13 cellular contexts compared by ENCODE assay signal in the genomic region with DNA sequence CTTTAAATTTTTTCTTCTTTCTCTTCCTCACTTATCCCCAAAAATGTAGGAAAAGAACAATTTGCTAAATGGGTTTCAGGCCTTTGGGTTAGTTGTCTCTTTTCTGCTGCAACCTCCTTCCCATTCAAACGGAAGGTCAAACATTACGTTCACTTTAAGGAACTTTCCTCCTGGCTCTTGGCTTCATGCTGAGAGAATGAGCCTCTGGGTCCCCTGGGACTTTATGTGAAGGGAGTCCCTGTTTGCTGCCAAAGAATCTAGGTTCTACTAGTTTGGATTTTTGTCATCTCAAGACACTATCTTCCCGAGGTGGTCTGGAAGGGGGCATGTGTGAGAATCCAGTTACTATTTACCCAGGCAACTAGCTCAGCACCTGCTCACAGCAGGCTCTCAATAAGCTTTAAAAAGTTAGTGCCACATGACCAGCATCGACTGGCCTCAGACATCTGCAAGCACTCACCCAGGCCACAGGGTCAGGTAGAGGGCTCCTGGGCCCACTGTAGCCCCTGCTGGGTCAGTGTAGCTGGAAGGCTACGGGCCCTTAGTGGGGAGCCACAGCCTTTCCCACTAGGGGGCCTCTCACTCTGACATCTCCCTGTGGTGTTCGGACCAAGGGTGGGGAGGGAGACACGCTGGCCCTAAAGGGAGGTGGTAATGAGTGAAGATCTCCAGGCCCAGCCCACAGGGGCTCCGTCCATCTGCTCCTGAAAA. TPM values are rescaled to one million over a fixed set of nuclear protein-coding genes. Genes with fewer than 3 reads are reported as not detected.
A peak's percentile ranks its signal among the peaks of the same experiment; 100 is the strongest.
DNase-seq lines count a peak whose midpoint lies in the region; ATAC-seq, FAIRE-seq and TF ChIP-seq lines count a peak whose summit lies in the region.
"Had no signal": no experiment of that assay in that cellular context is flagged by ENCODE, and none has a peak within 500 bp of the region (broad histone marks: within the 10 kb centered on the region; RNA-seq: fewer than 3 reads in every experiment).

No MANE protein-coding gene starts in this region.

- H3K9ac ChIP-seq in neuronal stem cell (ENCODE audit: low read depth, low read length, poor library complexity), result no peak overlapping the region
- H3K9ac ChIP-seq in mammary epithelial cell (ENCODE audit: insufficient read depth, low read length), result no peak overlapping the region

- no peak for FAIRE-seq in bronchial epithelial cell (lab: Jason Lieb, UNC)

- H3K79me2 ChIP-seq in mammary epithelial cell (ENCODE audit: insufficient read depth, low read length), result no peaks in the 10 kb centered on the region

- no peak overlapping the region for H2BK15ac ChIP-seq in neuronal stem cell (ENCODE audit: low read length)

- intact Hi-C loops in mammary epithelial cell (cut with micrococcal nuclease), result no loop called here

- H3K4me1 ChIP-seq in neuronal stem cell (ENCODE audit: control insufficient read depth in 2 of 2, insufficient read depth in 1 of 2, low read depth in 1 of 2, low read length in 2 of 2) (peaks cover 8 to 24% of the 10 kb centered on the region in 2 donors), mammary epithelial cell (ENCODE audit: insufficient read depth, low read length) (no peaks in the 10 kb centered on the region)

- DNase-seq in GM12864 (ENCODE audit: low read depth) (no peak), NCI-H146 treated with DMSO at 0.1 percent for 48 hours (lab: John Stamatoyannopoulos, UW; ENCODE audit: unreplicated experiment) (peak; percentile 20), bronchial epithelial cell (ENCODE audit: low read depth) (no peak), neuronal stem cell (ENCODE audit: low spot score) (no peak), mammary epithelial cell (no peak), NCI-H1694 (lab: John Stamatoyannopoulos, UW) (no peak), T-helper 1 cell (no peak)
- DNase-seq: activated CD4-positive, alpha-beta T cell treated with anti-CD3 and anti-CD28 coated beads, Interleukin-2, amount 50 U/mL, for 4 hours; CD4-positive, alpha-beta T cell; NCI-H526 treated with DMSO at 0.1 percent for 48 hours; ovary had no signal

- no peak for ATAC-seq in GM18870 (IDR thresholded peaks at IDR 0.05; ENCODE audit: unreplicated experiment)

- no TSS peak for BruUV-seq in mammary epithelial cell (replicated peaks; lab: Mats Ljungman, UMichigan)

- TF ChIP-seq CTCF in GM12864 (IDR thresholded peaks at IDR 0.05; ENCODE audit: low read depth, low read length, missing control alignments) (peak; percentile 32), bronchial epithelial cell (IDR thresholded peaks at IDR 0.05; ENCODE audit: insufficient read depth, low read length, severe bottlenecking) (peak; percentile 6), mammary epithelial cell (conservative IDR thresholded peaks at IDR 0.05 in 1 of 2, IDR thresholded peaks at IDR 0.05 in 1 of 2; ENCODE audit: extremely low read depth in 1 of 2, insufficient read depth in 1 of 2, low read depth in 1 of 2, low read length in 2 of 2) (no peak)

- H2BK12ac ChIP-seq in neuronal stem cell (ENCODE audit: low read length), result no peak overlapping the region

- H3K23ac ChIP-seq in neuronal stem cell (ENCODE audit: low read depth, low read length, poor library complexity), result no peak overlapping the region

- H3K79me1 ChIP-seq in neuronal stem cell (ENCODE audit: low read depth, low read length), result peaks cover 4% of the 10 kb centered on the region

- no peak overlapping the region for H3K4ac ChIP-seq in neuronal stem cell (ENCODE audit: low read length)

- no peak overlapping the region for H2BK120ac ChIP-seq in neuronal stem cell (ENCODE audit: low read depth, low read length)

- no peaks in the 10 kb centered on the region for H4K20me1 ChIP-seq in mammary epithelial cell (ENCODE audit: insufficient read depth, low read length)

- no peak overlapping the region for H2AFZ ChIP-seq in neuronal stem cell (ENCODE audit: low read length)
- H2AFZ ChIP-seq in mammary epithelial cell (ENCODE audit: low read depth, low read length), result no peak overlapping the region

- no peak overlapping the region for H4K8ac ChIP-seq in neuronal stem cell (ENCODE audit: low read depth, low read length)

- in situ Hi-C loops in mammary epithelial cell (cut with MboI; ENCODE audit: low sequenced_read_pairs in 2 of 2), result no loop called here

- H3K4me2 ChIP-seq in neuronal stem cell (ENCODE audit: insufficient read depth, low read length, poor library complexity, severe bottlenecking), result no peak overlapping the region
- no peak overlapping the region for H3K4me2 ChIP-seq in mammary epithelial cell (ENCODE audit: insufficient read depth, low read depth, low read length)

- CTCF ChIA-PET in mammary epithelial cell (lab: Charles Lee; ENCODE audit: low non-redundant PET), result no interaction called here

- H3K9me3 ChIP-seq in neuronal stem cell (replicated peaks in 1 of 2; ENCODE audit: control insufficient read depth in 2 of 2, insufficient read depth in 1 of 2, low read depth in 1 of 2, low read length in 2 of 2) (no peaks in the 10 kb centered on the region), mammary epithelial cell (replicated peaks; ENCODE audit: insufficient read depth, low read length) (no peaks in the 10 kb centered on the region)
- H3K9me3 ChIP-seq: ovary had no signal

- no peak overlapping the region for H4K91ac ChIP-seq in neuronal stem cell (ENCODE audit: low read depth, low read length, poor library complexity)

- no peak overlapping the region for H3K14ac ChIP-seq in neuronal stem cell (ENCODE audit: low read length)

- no CpG with 5 or more reads among the region's 8 CpGs for WGBS in neuronal stem cell (ENCODE audit: extremely low coverage in 2 of 2, insufficient read length in 2 of 2, insufficient replicate concordance in 1 of 2), 2 donors
- WGBS in mammary epithelial cell (ENCODE audit: low coverage, missing lambda C conversion rate), result 59% methylated on average over 6 of the region's 8 CpGs

- H2AK5ac ChIP-seq in neuronal stem cell (ENCODE audit: low read depth, low read length), result peak overlapping the region; percentile 1

- H3K4me3 ChIP-seq in GM12864 (ENCODE audit: low read depth, low read length), result no peak overlapping the region
- H3K4me3 ChIP-seq in bronchial epithelial cell (ENCODE audit: low read depth, low read length), result no peak overlapping the region
- no peak overlapping the region for H3K4me3 ChIP-seq in neuronal stem cell (ENCODE audit: low read length in 2 of 2)
- H3K4me3 ChIP-seq in mammary epithelial cell (replicated peaks in 1 of 3; ENCODE audit: insufficient read depth in 1 of 3, low read depth in 2 of 3, low read length in 3 of 3), result no peak overlapping the region
- H3K4me3 ChIP-seq: coronary artery, ovary had no signal

- dilution Hi-C loops in mammary epithelial cell (cut with HindIII; ENCODE audit: low sequenced_read_pairs), result no loop called here

- peak overlapping the region; percentile 23 for H3K18ac ChIP-seq in neuronal stem cell (ENCODE audit: low read length)

- no peak overlapping the region for H2BK5ac ChIP-seq in neuronal stem cell (ENCODE audit: low read length)

- H3K36me3 ChIP-seq in bronchial epithelial cell (ENCODE audit: control insufficient read depth, insufficient read depth, low read length) (no peaks in the 10 kb centered on the region), neuronal stem cell (replicated peaks in 1 of 2; ENCODE audit: control insufficient read depth in 2 of 2, insufficient read depth in 2 of 2, low read length in 2 of 2) (peaks cover 0 to 4% of the 10 kb centered on the region in 2 donors), mammary epithelial cell (ENCODE audit: insufficient read depth, low read length) (no peaks in the 10 kb centered on the region)
- H3K36me3 ChIP-seq: ovary had no signal

- peaks cover 2% of the 10 kb centered on the region for H3K27me3 ChIP-seq in bronchial epithelial cell (ENCODE audit: control insufficient read depth, insufficient read depth, low read length)
- H3K27me3 ChIP-seq in neuronal stem cell (ENCODE audit: control insufficient read depth in 3 of 3, insufficient read depth in 3 of 3, low read depth in 1 of 3, low read length in 3 of 3), result no peaks in the 10 kb centered on the region
- peaks cover 6% of the 10 kb centered on the region for H3K27me3 ChIP-seq in mammary epithelial cell (ENCODE audit: insufficient read depth, low read length)
- H3K27me3 ChIP-seq: ovary had no signal

- no peak overlapping the region for H3K27ac ChIP-seq in neuronal stem cell (replicated peaks; ENCODE audit: low read length)
- H3K27ac ChIP-seq in mammary epithelial cell (ENCODE audit: insufficient read depth, low read depth, low read length), result no peak overlapping the region
- H3K27ac ChIP-seq: coronary artery, ovary had no signal

RNA-seq across cellular contexts. Expression of a gene that starts 40.5 kb away (rescaled TPM):
- not detected in 2 replicates for total RNA-seq in bronchial epithelial cell
- 7.8 TPM for polyA plus RNA-seq in neuronal stem cell (2013, experiment 1 of 2)
- polyA plus RNA-seq in neuronal stem cell (2013, experiment 2 of 2), result 7.9 TPM
- total RNA-seq in mammary epithelial cell, result under 1 TPM; 0.12 to 0.33 TPM
- polyA plus RNA-seq in mammary epithelial cell, result 0.15 TPM
- polyA minus RNA-seq in mammary epithelial cell, result not detected
- total RNA-seq: CD4-positive, alpha-beta T cell had no signal

Comparison
In these comparisons a context has a peak if more than half of its experiments do, and no peak if none do; other contexts are left out.
1. CTCF ChIP-seq: peak in GM12864 (single experiment) and bronchial epithelial cell (single experiment); none in mammary epithelial cell (0 of 2).